ENCODE assay signal across 1 cellular context in genomic region chr1:236688705-236689104, GRCh38.
TF ChIP-seq lines count a peak whose summit lies in the region.

No MANE protein-coding gene starts in this region.

TF ChIP-seq in GM23338, 12 proteins besides CTCF, POLR2A, EP300 and RAD21 (continued from another document):
- TF ChIP-seq REST (IDR thresholded peaks at IDR 0.05; ENCODE audit: unreplicated experiment) (no peak), CREB1 (CRISPR knock-in tag; IDR thresholded peaks at IDR 0.05; ENCODE audit: low read depth) (no peak)
